In the genomic region with DNA sequence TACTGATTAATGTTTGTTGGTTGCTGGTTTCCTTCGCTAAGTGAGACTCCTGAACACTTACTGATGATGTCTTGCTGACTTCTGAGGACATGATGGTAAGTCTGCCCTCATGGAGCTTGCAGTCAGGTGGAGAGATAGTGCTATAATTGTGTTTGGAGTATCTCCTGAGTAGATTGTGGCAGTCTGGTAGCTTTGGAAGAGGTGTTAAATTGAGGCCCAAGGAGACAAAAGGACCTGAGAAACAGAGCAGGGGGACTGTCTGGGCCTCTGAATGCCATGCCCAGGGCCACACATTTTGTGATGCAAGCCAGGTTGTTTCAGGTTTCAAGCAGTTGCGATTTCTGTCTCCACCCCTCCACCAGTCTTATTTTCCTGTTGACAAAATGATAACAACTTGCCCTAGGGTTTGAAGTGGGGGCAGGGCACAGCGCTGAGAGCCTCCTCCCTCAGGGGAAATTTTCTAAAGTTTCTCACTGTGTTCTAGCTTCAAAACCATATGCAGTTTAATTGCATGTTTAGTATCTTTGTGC, we compare ENCODE assay signal across 1 cellular context.
A peak's percentile ranks its signal among the peaks of the same experiment; 100 is the strongest.
TF ChIP-seq lines count a peak whose summit lies in the region.

No MANE protein-coding gene starts in this region.

TF ChIP-seq in K562, 482 proteins besides CTCF, POLR2A, EP300 and RAD21 (continued from another document and continues in another):
- TF ChIP-seq, protein P1, sequence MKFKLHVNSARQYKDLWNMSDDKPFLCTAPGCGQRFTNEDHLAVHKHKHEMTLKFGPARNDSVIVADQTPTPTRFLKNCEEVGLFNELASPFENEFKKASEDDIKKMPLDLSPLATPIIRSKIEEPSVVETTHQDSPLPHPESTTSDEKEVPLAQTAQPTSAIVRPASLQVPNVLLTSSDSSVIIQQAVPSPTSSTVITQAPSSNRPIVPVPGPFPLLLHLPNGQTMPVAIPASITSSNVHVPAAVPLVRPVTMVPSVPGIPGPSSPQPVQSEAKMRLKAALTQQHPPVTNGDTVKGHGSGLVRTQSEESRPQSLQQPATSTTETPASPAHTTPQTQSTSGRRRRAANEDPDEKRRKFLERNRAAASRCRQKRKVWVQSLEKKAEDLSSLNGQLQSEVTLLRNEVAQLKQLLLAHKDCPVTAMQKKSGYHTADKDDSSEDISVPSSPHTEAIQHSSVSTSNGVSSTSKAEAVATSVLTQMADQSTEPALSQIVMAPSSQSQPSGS (CRISPR knock-in tag; IDR thresholded peaks at IDR 0.05): no peak
- TF ChIP-seq TAF15 (IDR thresholded peaks at IDR 0.05; ENCODE audit: low read depth, low read length) (no peak), POLR3A (IDR thresholded peaks at IDR 0.05; ENCODE audit: borderline replicate concordance, extremely low read depth, insufficient read depth, insufficient read length) (no peak), MCM7 (IDR thresholded peaks at IDR 0.05) (no peak), FOXK1 (CRISPR knock-in tag; IDR thresholded peaks at IDR 0.05; ENCODE audit: borderline replicate concordance) (no peak), ZNF384 (IDR thresholded peaks at IDR 0.05; ENCODE audit: low read depth, low read length) (no peak), EZH2 (IDR thresholded peaks at IDR 0.05; ENCODE audit: borderline replicate concordance, low read depth, low read length) (no peak), ZZZ3 (IDR thresholded peaks at IDR 0.05) (no peak), RBBP5 (IDR thresholded peaks at IDR 0.05; ENCODE audit: borderline replicate concordance, insufficient read depth, low read length, poor library complexity, severe bottlenecking) (no peak), ZNF668 (CRISPR knock-in tag; IDR thresholded peaks at IDR 0.05) (0 out of 2 replicates have a peak, but pooled peaks have one; percentile 15), GABPB2 (CRISPR knock-in tag; conservative IDR thresholded peaks at IDR 0.05) (no peak), NCOA1 (IDR thresholded peaks at IDR 0.05; ENCODE audit: low read depth) (peak; percentile 57; the same call in 1 of the 2 replicates), ZNF311 (CRISPR knock-in tag; IDR thresholded peaks at IDR 0.05) (no peak), SRSF9 (IDR thresholded peaks at IDR 0.05; ENCODE audit: borderline replicate concordance, low read depth, low read length) (no peak), ZBTB7A (IDR thresholded peaks at IDR 0.05; ENCODE audit: borderline replicate concordance, control insufficient read depth, low read depth, low read length) (no peak), NRF1 (conservative IDR thresholded peaks at IDR 0.05 in 1 of 2, IDR thresholded peaks at IDR 0.05 in 1 of 2) (peak; percentile 41 to 45; a peak in 3 of 4 replicates), ETV6 (IDR thresholded peaks at IDR 0.05; ENCODE audit: borderline replicate concordance in 1 of 2, low read depth in 2 of 2, low read length in 1 of 2) (no peak), ETV6 (CRISPR knock-in tag; IDR thresholded peaks at IDR 0.05; ENCODE audit: borderline replicate concordance) (no peak), ARID2 (IDR thresholded peaks at IDR 0.05) (no peak), SMAD3 (CRISPR knock-in tag; conservative IDR thresholded peaks at IDR 0.05) (no peak), THRAP3 (IDR thresholded peaks at IDR 0.05; ENCODE audit: borderline replicate concordance) (no peak), HNRNPH1 (optimal IDR thresholded peaks at IDR 0.05; ENCODE audit: low read depth, low read length) (no peak), PCBP2 (IDR thresholded peaks at IDR 0.05; ENCODE audit: low read depth, low read length, poor library complexity, severe bottlenecking) (no peak), SRSF1 (IDR thresholded peaks at IDR 0.05; ENCODE audit: low read depth, low read length) (no peak), HNRNPLL (IDR thresholded peaks at IDR 0.05; ENCODE audit: low read depth, low read length, poor library complexity, severe bottlenecking) (no peak), POLR2B (IDR thresholded peaks at IDR 0.05; ENCODE audit: low read depth, partially characterized antibody) (no peak), KLF6 (CRISPR knock-in tag; IDR thresholded peaks at IDR 0.05; ENCODE audit: borderline replicate concordance) (no peak), NFIX (CRISPR knock-in tag; IDR thresholded peaks at IDR 0.05; ENCODE audit: low read depth) (no peak), EP400 (IDR thresholded peaks at IDR 0.05) (peak; percentile 51), SAFB (IDR thresholded peaks at IDR 0.05; ENCODE audit: borderline replicate concordance, low read depth, low read length) (no peak), IRF2 (CRISPR knock-in tag; IDR thresholded peaks at IDR 0.05) (no peak)
- TF ChIP-seq, protein P2, sequence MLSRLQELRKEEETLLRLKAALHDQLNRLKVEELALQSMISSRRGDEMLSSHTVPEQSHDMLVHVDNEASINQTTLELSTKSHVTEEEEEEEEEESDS (CRISPR knock-in tag; IDR thresholded peaks at IDR 0.05): no peak
- TF ChIP-seq, protein P3, sequence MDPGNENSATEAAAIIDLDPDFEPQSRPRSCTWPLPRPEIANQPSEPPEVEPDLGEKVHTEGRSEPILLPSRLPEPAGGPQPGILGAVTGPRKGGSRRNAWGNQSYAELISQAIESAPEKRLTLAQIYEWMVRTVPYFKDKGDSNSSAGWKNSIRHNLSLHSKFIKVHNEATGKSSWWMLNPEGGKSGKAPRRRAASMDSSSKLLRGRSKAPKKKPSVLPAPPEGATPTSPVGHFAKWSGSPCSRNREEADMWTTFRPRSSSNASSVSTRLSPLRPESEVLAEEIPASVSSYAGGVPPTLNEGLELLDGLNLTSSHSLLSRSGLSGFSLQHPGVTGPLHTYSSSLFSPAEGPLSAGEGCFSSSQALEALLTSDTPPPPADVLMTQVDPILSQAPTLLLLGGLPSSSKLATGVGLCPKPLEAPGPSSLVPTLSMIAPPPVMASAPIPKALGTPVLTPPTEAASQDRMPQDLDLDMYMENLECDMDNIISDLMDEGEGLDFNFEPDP (CRISPR knock-in tag; IDR thresholded peaks at IDR 0.05): no peak
- TF ChIP-seq, protein P4, sequence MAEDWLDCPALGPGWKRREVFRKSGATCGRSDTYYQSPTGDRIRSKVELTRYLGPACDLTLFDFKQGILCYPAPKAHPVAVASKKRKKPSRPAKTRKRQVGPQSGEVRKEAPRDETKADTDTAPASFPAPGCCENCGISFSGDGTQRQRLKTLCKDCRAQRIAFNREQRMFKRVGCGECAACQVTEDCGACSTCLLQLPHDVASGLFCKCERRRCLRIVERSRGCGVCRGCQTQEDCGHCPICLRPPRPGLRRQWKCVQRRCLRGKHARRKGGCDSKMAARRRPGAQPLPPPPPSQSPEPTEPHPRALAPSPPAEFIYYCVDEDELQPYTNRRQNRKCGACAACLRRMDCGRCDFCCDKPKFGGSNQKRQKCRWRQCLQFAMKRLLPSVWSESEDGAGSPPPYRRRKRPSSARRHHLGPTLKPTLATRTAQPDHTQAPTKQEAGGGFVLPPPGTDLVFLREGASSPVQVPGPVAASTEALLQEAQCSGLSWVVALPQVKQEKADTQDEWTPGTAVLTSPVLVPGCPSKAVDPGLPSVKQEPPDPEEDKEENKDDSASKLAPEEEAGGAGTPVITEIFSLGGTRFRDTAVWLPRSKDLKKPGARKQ (CRISPR knock-in tag; IDR thresholded peaks at IDR 0.05): no peak
- TF ChIP-seq, protein P5, sequence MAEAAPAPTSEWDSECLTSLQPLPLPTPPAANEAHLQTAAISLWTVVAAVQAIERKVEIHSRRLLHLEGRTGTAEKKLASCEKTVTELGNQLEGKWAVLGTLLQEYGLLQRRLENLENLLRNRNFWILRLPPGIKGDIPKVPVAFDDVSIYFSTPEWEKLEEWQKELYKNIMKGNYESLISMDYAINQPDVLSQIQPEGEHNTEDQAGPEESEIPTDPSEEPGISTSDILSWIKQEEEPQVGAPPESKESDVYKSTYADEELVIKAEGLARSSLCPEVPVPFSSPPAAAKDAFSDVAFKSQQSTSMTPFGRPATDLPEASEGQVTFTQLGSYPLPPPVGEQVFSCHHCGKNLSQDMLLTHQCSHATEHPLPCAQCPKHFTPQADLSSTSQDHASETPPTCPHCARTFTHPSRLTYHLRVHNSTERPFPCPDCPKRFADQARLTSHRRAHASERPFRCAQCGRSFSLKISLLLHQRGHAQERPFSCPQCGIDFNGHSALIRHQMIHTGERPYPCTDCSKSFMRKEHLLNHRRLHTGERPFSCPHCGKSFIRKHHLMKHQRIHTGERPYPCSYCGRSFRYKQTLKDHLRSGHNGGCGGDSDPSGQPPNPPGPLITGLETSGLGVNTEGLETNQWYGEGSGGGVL (CRISPR knock-in tag; IDR thresholded peaks at IDR 0.05): no peak
- TF ChIP-seq, protein P6, sequence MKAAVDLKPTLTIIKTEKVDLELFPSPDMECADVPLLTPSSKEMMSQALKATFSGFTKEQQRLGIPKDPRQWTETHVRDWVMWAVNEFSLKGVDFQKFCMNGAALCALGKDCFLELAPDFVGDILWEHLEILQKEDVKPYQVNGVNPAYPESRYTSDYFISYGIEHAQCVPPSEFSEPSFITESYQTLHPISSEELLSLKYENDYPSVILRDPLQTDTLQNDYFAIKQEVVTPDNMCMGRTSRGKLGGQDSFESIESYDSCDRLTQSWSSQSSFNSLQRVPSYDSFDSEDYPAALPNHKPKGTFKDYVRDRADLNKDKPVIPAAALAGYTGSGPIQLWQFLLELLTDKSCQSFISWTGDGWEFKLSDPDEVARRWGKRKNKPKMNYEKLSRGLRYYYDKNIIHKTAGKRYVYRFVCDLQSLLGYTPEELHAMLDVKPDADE (conservative IDR thresholded peaks at IDR 0.05; ENCODE audit: control insufficient read depth, low read depth, low read length): no peak
- TF ChIP-seq, protein P7, sequence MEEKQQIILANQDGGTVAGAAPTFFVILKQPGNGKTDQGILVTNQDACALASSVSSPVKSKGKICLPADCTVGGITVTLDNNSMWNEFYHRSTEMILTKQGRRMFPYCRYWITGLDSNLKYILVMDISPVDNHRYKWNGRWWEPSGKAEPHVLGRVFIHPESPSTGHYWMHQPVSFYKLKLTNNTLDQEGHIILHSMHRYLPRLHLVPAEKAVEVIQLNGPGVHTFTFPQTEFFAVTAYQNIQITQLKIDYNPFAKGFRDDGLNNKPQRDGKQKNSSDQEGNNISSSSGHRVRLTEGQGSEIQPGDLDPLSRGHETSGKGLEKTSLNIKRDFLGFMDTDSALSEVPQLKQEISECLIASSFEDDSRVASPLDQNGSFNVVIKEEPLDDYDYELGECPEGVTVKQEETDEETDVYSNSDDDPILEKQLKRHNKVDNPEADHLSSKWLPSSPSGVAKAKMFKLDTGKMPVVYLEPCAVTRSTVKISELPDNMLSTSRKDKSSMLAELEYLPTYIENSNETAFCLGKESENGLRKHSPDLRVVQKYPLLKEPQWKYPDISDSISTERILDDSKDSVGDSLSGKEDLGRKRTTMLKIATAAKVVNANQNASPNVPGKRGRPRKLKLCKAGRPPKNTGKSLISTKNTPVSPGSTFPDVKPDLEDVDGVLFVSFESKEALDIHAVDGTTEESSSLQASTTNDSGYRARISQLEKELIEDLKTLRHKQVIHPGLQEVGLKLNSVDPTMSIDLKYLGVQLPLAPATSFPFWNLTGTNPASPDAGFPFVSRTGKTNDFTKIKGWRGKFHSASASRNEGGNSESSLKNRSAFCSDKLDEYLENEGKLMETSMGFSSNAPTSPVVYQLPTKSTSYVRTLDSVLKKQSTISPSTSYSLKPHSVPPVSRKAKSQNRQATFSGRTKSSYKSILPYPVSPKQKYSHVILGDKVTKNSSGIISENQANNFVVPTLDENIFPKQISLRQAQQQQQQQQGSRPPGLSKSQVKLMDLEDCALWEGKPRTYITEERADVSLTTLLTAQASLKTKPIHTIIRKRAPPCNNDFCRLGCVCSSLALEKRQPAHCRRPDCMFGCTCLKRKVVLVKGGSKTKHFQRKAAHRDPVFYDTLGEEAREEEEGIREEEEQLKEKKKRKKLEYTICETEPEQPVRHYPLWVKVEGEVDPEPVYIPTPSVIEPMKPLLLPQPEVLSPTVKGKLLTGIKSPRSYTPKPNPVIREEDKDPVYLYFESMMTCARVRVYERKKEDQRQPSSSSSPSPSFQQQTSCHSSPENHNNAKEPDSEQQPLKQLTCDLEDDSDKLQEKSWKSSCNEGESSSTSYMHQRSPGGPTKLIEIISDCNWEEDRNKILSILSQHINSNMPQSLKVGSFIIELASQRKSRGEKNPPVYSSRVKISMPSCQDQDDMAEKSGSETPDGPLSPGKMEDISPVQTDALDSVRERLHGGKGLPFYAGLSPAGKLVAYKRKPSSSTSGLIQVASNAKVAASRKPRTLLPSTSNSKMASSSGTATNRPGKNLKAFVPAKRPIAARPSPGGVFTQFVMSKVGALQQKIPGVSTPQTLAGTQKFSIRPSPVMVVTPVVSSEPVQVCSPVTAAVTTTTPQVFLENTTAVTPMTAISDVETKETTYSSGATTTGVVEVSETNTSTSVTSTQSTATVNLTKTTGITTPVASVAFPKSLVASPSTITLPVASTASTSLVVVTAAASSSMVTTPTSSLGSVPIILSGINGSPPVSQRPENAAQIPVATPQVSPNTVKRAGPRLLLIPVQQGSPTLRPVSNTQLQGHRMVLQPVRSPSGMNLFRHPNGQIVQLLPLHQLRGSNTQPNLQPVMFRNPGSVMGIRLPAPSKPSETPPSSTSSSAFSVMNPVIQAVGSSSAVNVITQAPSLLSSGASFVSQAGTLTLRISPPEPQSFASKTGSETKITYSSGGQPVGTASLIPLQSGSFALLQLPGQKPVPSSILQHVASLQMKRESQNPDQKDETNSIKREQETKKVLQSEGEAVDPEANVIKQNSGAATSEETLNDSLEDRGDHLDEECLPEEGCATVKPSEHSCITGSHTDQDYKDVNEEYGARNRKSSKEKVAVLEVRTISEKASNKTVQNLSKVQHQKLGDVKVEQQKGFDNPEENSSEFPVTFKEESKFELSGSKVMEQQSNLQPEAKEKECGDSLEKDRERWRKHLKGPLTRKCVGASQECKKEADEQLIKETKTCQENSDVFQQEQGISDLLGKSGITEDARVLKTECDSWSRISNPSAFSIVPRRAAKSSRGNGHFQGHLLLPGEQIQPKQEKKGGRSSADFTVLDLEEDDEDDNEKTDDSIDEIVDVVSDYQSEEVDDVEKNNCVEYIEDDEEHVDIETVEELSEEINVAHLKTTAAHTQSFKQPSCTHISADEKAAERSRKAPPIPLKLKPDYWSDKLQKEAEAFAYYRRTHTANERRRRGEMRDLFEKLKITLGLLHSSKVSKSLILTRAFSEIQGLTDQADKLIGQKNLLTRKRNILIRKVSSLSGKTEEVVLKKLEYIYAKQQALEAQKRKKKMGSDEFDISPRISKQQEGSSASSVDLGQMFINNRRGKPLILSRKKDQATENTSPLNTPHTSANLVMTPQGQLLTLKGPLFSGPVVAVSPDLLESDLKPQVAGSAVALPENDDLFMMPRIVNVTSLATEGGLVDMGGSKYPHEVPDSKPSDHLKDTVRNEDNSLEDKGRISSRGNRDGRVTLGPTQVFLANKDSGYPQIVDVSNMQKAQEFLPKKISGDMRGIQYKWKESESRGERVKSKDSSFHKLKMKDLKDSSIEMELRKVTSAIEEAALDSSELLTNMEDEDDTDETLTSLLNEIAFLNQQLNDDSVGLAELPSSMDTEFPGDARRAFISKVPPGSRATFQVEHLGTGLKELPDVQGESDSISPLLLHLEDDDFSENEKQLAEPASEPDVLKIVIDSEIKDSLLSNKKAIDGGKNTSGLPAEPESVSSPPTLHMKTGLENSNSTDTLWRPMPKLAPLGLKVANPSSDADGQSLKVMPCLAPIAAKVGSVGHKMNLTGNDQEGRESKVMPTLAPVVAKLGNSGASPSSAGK (IDR thresholded peaks at IDR 0.05): 0 out of 2 replicates have a peak, but pooled peaks have one; percentile 31
